12 cellular contexts compared by ENCODE assay signal in genomic region chr10:75651452-75651851, GRCh38.
A peak's percentile ranks its signal among the peaks of the same experiment; 100 is the strongest.
DNase-seq lines count a peak whose midpoint lies in the region; ATAC-seq and TF ChIP-seq lines count a peak whose summit lies in the region.
"Had no signal": no experiment of that assay in that cellular context is flagged by ENCODE, and none has a peak within 500 bp of the region (broad histone marks: within the 10 kb centered on the region; RNA-seq: fewer than 3 reads in every experiment).

No MANE protein-coding gene starts in this region.

- no peak for ATAC-seq in GM21786 (IDR thresholded peaks at IDR 0.05; ENCODE audit: unreplicated experiment)
- no peak for ATAC-seq in HG03175 (IDR thresholded peaks at IDR 0.05; ENCODE audit: unreplicated experiment)

- H3F3A ChIP-seq in PC-9 (ENCODE audit: insufficient read depth, low read depth): peaks cover 3% of the 10 kb centered on the region; the same call in 1 of the 2 replicates

- no peaks in the 10 kb centered on the region for H3K36me3 Mint-ChIP-seq in type B pancreatic cell

- peaks cover 43% of the 10 kb centered on the region for H3K4me1 Mint-ChIP-seq in type B pancreatic cell (ENCODE audit: unreplicated experiment)

- POLR2A ChIA-PET in PC-9 (lab: Charles Lee; ENCODE audit: unreplicated experiment): no interaction called here

- no peak overlapping the region for H3K4me3 Mint-ChIP-seq in type B pancreatic cell

- intact Hi-C loops in PC-9 (cut with micrococcal nuclease; ENCODE audit: unreplicated experiment): no loop called here

- no peaks in the 10 kb centered on the region for H3K27me3 ChIP-seq in PC-9 (ENCODE audit: insufficient read depth, low read depth)
- H3K27me3 ChIP-seq: BLaER1, uterus had no signal

- no peaks in the 10 kb centered on the region for H3K9me2 ChIP-seq in PC-9 (ENCODE audit: insufficient read depth)

- H2AFZ ChIP-seq in PC-9: no peak overlapping the region

- BruUV-seq in PC-9 (replicated peaks; lab: Mats Ljungman, UMichigan): no TSS peak

- no peaks in the 10 kb centered on the region for H4K20me1 ChIP-seq in PC-9 (ENCODE audit: insufficient read depth)
- H4K20me1 ChIP-seq: BLaER1 had no signal

- peaks cover 8% of the 10 kb centered on the region for H3K9me3 Mint-ChIP-seq in type B pancreatic cell

- H3K27ac ChIP-seq in PC-9: no peak overlapping the region
- H3K27ac ChIP-seq: BLaER1, SK-N-MC had no signal

- no peak overlapping the region for H3K4me2 ChIP-seq in PC-9
- H3K4me2 ChIP-seq: BLaER1 had no signal

- peak; percentile 33; the same call in 1 of the 2 replicates for TF ChIP-seq CTCF in PC-9 (conservative IDR thresholded peaks at IDR 0.05)
- TF ChIP-seq CTCF in fibroblast of the aortic adventitia (IDR thresholded peaks at IDR 0.05; ENCODE audit: insufficient read depth, low read length): peak; percentile 26
- TF ChIP-seq CTCF in type B pancreatic cell (conservative IDR thresholded peaks at IDR 0.05): peak; percentile 49

- H3K27ac Mint-ChIP-seq in type B pancreatic cell: no peak overlapping the region

- H3K4me3 ChIP-seq in PC-9 (no peak overlapping the region), fibroblast of the aortic adventitia (ENCODE audit: low read depth, low read length) (no peak overlapping the region)
- H3K4me3 ChIP-seq: BLaER1, SK-N-MC, uterus had no signal

- H3K4me1 ChIP-seq in PC-9 (replicated peaks; ENCODE audit: insufficient read depth): peaks cover 16% of the 10 kb centered on the region
- H3K4me1 ChIP-seq: BLaER1 had no signal

- H3K79me2 ChIP-seq in PC-9 (ENCODE audit: low read depth): no peaks in the 10 kb centered on the region

- H3K27me3 Mint-ChIP-seq in type B pancreatic cell: peaks cover 72% of the 10 kb centered on the region

- no peaks in the 10 kb centered on the region for H3K36me3 ChIP-seq in PC-9 (ENCODE audit: low read depth)
- H3K36me3 ChIP-seq: BLaER1, uterus had no signal

- no peaks in the 10 kb centered on the region for H3K9me3 ChIP-seq in PC-9 (ENCODE audit: insufficient read depth, low read depth)
- H3K9me3 ChIP-seq: BLaER1, uterus had no signal

- CTCF ChIA-PET in PC-9 (lab: Charles Lee): no interaction called here

- DNase-seq in NCI-H748 (lab: John Stamatoyannopoulos, UW; ENCODE audit: unreplicated experiment): peak; percentile 60
- no peak for DNase-seq in NCI-H748 treated with DMSO at 0.1 percent for 48 hours (lab: John Stamatoyannopoulos, UW)
- DNase-seq in PC-9: no peak
- peak; percentile 27 for DNase-seq in fibroblast of the aortic adventitia (ENCODE audit: low read depth)
- no peak for DNase-seq in type B pancreatic cell (ENCODE audit: extremely low spot score, unreplicated experiment)
- no peak for DNase-seq in C1 segment of cervical spinal cord (lab: John Stamatoyannopoulos, UW)
- DNase-seq: MV-4-11, uterus had no signal

Comparison
In these comparisons a context has a peak if more than half of its experiments do, and no peak if none do; other contexts are left out.
1. DNase-seq: peak in NCI-H748 (single experiment) and fibroblast of the aortic adventitia (single experiment); none in NCI-H748 treated with DMSO at 0.1 percent for 48 hours (single experiment), PC-9 (0 of 2), type B pancreatic cell (single experiment) and C1 segment of cervical spinal cord (0 of 14).
2. Peak in every context shown above with its lines, with median percentiles within 50 percentile points of each other: CTCF ChIP-seq.